In the genomic region with DNA sequence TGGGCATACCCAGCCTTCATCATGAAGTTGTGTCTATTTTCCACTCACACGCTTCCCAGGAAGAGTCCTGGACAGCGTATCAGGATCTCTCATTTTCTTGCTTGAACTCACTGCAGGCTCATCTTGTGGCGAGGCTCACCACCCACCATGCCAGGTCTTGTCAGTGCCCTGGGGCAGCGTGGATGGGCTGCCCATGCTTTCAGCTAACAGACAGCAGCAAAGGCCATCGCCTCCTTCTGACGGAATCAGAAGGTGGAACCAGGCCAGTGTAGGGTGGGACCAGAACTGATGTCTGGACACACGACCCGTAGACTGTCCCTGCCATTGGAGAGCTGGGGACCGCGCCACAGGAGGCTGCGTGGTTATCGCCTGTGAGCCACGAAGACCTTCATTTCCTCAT, we compare ENCODE assay signal across 16 cellular contexts.
A peak's percentile ranks its signal among the peaks of the same experiment; 100 is the strongest.
DNase-seq lines count a peak whose midpoint lies in the region; ATAC-seq, FAIRE-seq and TF ChIP-seq lines count a peak whose summit lies in the region.
"Had no signal": no experiment of that assay in that cellular context is flagged by ENCODE, and none has a peak within 500 bp of the region (broad histone marks: within the 10 kb centered on the region; RNA-seq: fewer than 3 reads in every experiment).

No MANE protein-coding gene starts in this region.

- no peaks in the 10 kb centered on the region for H3K36me3 ChIP-seq in sigmoid colon
- H3K36me3 ChIP-seq: BLaER1 treated with 17β-estradiol and CSF1 and Interleukin-3, amounts not matched to agents 10 nM and 100 nM had no signal

- DNase-seq in HTR-8/SVneo (ENCODE audit: insufficient read length, low spot score) (no peak), RPMI7951 (ENCODE audit: low read depth) (peak; percentile 54), fibroblast of gingiva (ENCODE audit: low read depth) (peak; percentile 40), sigmoid colon (peak; percentile 46), occipital lobe (lab: John Stamatoyannopoulos, UW) (no peak)
- DNase-seq: ACHN; CD4-positive, CD25-positive, alpha-beta regulatory T cell; DMS53; GF-D8; GOT3; HCEC 1CT; HFFc6 had no signal

- H3K4me1 ChIP-seq in sigmoid colon, result peaks cover 0 to 7% (median 0%) of the 10 kb centered on the region in 4 donors

- peak; percentile 23 for FAIRE-seq in HTR-8/SVneo (lab: Jason Lieb, UNC)
- FAIRE-seq: HepG2 had no signal

- no peaks in the 10 kb centered on the region for H3K9me3 ChIP-seq in sigmoid colon
- H3K9me3 ChIP-seq: BLaER1 treated with 17β-estradiol and CSF1 and Interleukin-3, amounts not matched to agents 10 nM and 100 nM had no signal

- H3K27ac ChIP-seq in sigmoid colon, result no peak overlapping the region
- H3K27ac ChIP-seq: BLaER1 treated with 17β-estradiol and CSF1 and Interleukin-3, amounts not matched to agents 10 nM and 100 nM had no signal

- H3K4me3 ChIP-seq in sigmoid colon, result no peak overlapping the region
- H3K4me3 ChIP-seq: BLaER1 treated with 17β-estradiol and CSF1 and Interleukin-3, amounts not matched to agents 10 nM and 100 nM had no signal

- TF ChIP-seq EP300 in sigmoid colon (IDR thresholded peaks at IDR 0.05), result no peak

- ATAC-seq in GM19452 (IDR thresholded peaks at IDR 0.05; ENCODE audit: unreplicated experiment), result no peak
- no peak for ATAC-seq in GM21825 (IDR thresholded peaks at IDR 0.05; ENCODE audit: unreplicated experiment)
- ATAC-seq: HepG2 had no signal

- H3K27me3 ChIP-seq in sigmoid colon, result no peaks in the 10 kb centered on the region
- H3K27me3 ChIP-seq: BLaER1 treated with 17β-estradiol and CSF1 and Interleukin-3, amounts not matched to agents 10 nM and 100 nM had no signal

- intact Hi-C loops in sigmoid colon (cut with DNase I), result no loop called here

- no peak for TF ChIP-seq CTCF in sigmoid colon (IDR thresholded peaks at IDR 0.05)

- no peak for TF ChIP-seq POLR2A in sigmoid colon (IDR thresholded peaks at IDR 0.05)

- 83 to 88% methylated on average over 13 of the region's 13 CpGs for WGBS in sigmoid colon, 2 donors

Comparison
In these comparisons a context has a peak if more than half of its experiments do, and no peak if none do; other contexts are left out.
1. DNase-seq: peak in RPMI7951 (single experiment), fibroblast of gingiva (single experiment) and sigmoid colon (single experiment); none in HTR-8/SVneo (single experiment) and occipital lobe (single experiment).